In genomic region chr13:109213714-109214113, GRCh38 we compare ENCODE assay signal across 21 cellular contexts.
DNase-seq lines count a peak whose midpoint lies in the region; ATAC-seq and TF ChIP-seq lines count a peak whose summit lies in the region.
"Had no signal": no experiment of that assay in that cellular context is flagged by ENCODE, and none has a peak within 500 bp of the region (broad histone marks: within the 10 kb centered on the region; RNA-seq: fewer than 3 reads in every experiment).

No MANE protein-coding gene starts in this region.

- H3K36me3 ChIP-seq in breast epithelium (no peaks in the 10 kb centered on the region), colonic mucosa (no peaks in the 10 kb centered on the region)
- H3K36me3 ChIP-seq: BE2C, MG63, SJSA1 had no signal

- in situ Hi-C loops in KBM-7 (cut with MboI; ENCODE audit: low pct_unique_long_range_greater_than_20kb, low sequenced_read_pairs), result no loop called here

- no peak for TF ChIP-seq POLR2A in breast epithelium (IDR thresholded peaks at IDR 0.05)

- no peaks in the 10 kb centered on the region for H3K27me3 ChIP-seq in breast epithelium
- H3K27me3 ChIP-seq in colonic mucosa, result no peaks in the 10 kb centered on the region
- H3K27me3 ChIP-seq: BE2C, MG63, SJSA1 had no signal

- H3K27me3 Mint-ChIP-seq in MCF 10A (ENCODE audit: insufficient read depth, unreplicated experiment), result no peaks in the 10 kb centered on the region
- H3K27me3 Mint-ChIP-seq in WTC11 (ENCODE audit: low read depth), result no peaks in the 10 kb centered on the region

- H3K9ac ChIP-seq in colonic mucosa (ENCODE audit: low read depth in 2 of 2, low read length in 2 of 2), result no peak overlapping the region
- H3K9ac ChIP-seq: GM23248 had no signal

- peak; percentile 36 for DNase-seq in MCF 10A (ENCODE audit: unreplicated experiment)
- no peak for DNase-seq in breast epithelium (ENCODE audit: low spot score in 2 of 2)
- DNase-seq in WTC11 (ENCODE audit: low spot score), result no peak
- DNase-seq in kidney tubule cell (ENCODE audit: low spot score), result peak; percentile 20
- no peak for DNase-seq in NCI-H2171 (lab: John Stamatoyannopoulos, UW)
- DNase-seq in colonic mucosa, result no peak
- DNase-seq in KBM-7, result no peak
- DNase-seq: 8988T; BE2C; CD8-positive, alpha-beta T cell; DMS79 treated with DMSO at 0.1 percent for 48 hours; GDM1; KG1; MG63; NCI-H1092; NCI-H2107; NCI-H69 had no signal

- BruUV-seq in MCF 10A (replicated peaks; lab: Mats Ljungman, UMichigan), result no TSS peak

- ATAC-seq in WTC11 (no peak), HG02938 (IDR thresholded peaks at IDR 0.05; ENCODE audit: unreplicated experiment) (no peak)
- ATAC-seq: CD8-positive, alpha-beta T cell had no signal

- H3K27ac Mint-ChIP-seq in MCF 10A (ENCODE audit: low read depth, unreplicated experiment) (no peak overlapping the region), WTC11 (no peak overlapping the region)
- H3K27ac Mint-ChIP-seq: CD8-positive, alpha-beta T cell had no signal

- peaks cover 46% of the 10 kb centered on the region for H3K36me3 Mint-ChIP-seq in MCF 10A (ENCODE audit: insufficient read depth, unreplicated experiment)
- no peaks in the 10 kb centered on the region for H3K36me3 Mint-ChIP-seq in WTC11
- H3K36me3 Mint-ChIP-seq: CD8-positive, alpha-beta T cell had no signal

- CTCF ChIA-PET in MCF 10A (lab: Yijun Ruan, JAX), result no interaction called here
- CTCF ChIA-PET in WTC11 (lab: Charles Lee), result no interaction called here

- no peaks in the 10 kb centered on the region for H3K4me1 ChIP-seq in breast epithelium
- no peaks in the 10 kb centered on the region for H3K4me1 ChIP-seq in colonic mucosa
- H3K4me1 ChIP-seq: BE2C had no signal

- intact Hi-C loops in MCF 10A (cut with micrococcal nuclease) (loop anchor here (10.0 kb wide), 1 partner anchor 51 kb away; no protein-coding TSS in a partner anchor), breast epithelium (cut with DNase I; ENCODE audit: low total_unique reads) (no loop called here), colonic mucosa (cut with DNase I) (no loop called here)

- no peaks in the 10 kb centered on the region for H3K9me3 Mint-ChIP-seq in MCF 10A (ENCODE audit: unreplicated experiment)
- H3K9me3 Mint-ChIP-seq in WTC11, result no peaks in the 10 kb centered on the region
- H3K9me3 Mint-ChIP-seq: CD8-positive, alpha-beta T cell had no signal

- TF ChIP-seq CTCF in MCF 10A (IDR thresholded peaks at IDR 0.05; ENCODE audit: unreplicated experiment) (no peak), breast epithelium (IDR thresholded peaks at IDR 0.05) (no peak), WTC11 (IDR thresholded peaks at IDR 0.05) (no peak), colonic mucosa (IDR thresholded peaks at IDR 0.05) (no peak)

- H3K9me3 ChIP-seq in breast epithelium, result no peaks in the 10 kb centered on the region
- H3K9me3 ChIP-seq in colonic mucosa, result no peaks in the 10 kb centered on the region
- H3K9me3 ChIP-seq: BE2C, MG63, SJSA1 had no signal

- no peak overlapping the region for H3K4me3 ChIP-seq in breast epithelium
- no peak overlapping the region for H3K4me3 ChIP-seq in colonic mucosa
- H3K4me3 ChIP-seq: GM12878, GM23248, MG63, SJSA1 had no signal

- POLR2A ChIA-PET in MCF 10A (lab: Yijun Ruan, JAX) (interaction anchor here (0.7 to 1.6 kb wide), 2 partner anchors 15 to 51 kb away, joined by 3 read pairs; no protein-coding TSS in a partner anchor), WTC11 (lab: Charles Lee) (interaction anchor here (1.5 kb wide), 1 partner anchor 57 kb away, joined by 3 read pairs; no protein-coding TSS in a partner anchor)

- no peak overlapping the region for H3K4me3 Mint-ChIP-seq in MCF 10A (ENCODE audit: unreplicated experiment)
- H3K4me3 Mint-ChIP-seq in WTC11, result no peak overlapping the region
- H3K4me3 Mint-ChIP-seq: CD8-positive, alpha-beta T cell had no signal

- H3K27ac ChIP-seq in breast epithelium (no peak overlapping the region), colonic mucosa (no peak overlapping the region)
- H3K27ac ChIP-seq: SJSA1 had no signal

- peaks cover 12% of the 10 kb centered on the region for H3K4me1 Mint-ChIP-seq in MCF 10A (ENCODE audit: insufficient read depth, unreplicated experiment)
- H3K4me1 Mint-ChIP-seq in WTC11, result no peaks in the 10 kb centered on the region; the same call in 1 of the 2 replicates

TF ChIP-seq in WTC11, 78 proteins besides CTCF, POLR2A, EP300 and RAD21:
- no peak for TF ChIP-seq NR1H2 (CRISPR knock-in tag; IDR thresholded peaks at IDR 0.05)
- no peak for TF ChIP-seq IRF2 (CRISPR knock-in tag; IDR thresholded peaks at IDR 0.05; ENCODE audit: borderline replicate concordance, low read depth)
- TF ChIP-seq ZNF263 (CRISPR knock-in tag; IDR thresholded peaks at IDR 0.05; ENCODE audit: low read depth), result peak; percentile 37; the same call in 1 of the 2 replicates
TF ChIP-seq in WTC11: peak in this region for 1.

Comparison
In these comparisons a context has a peak if more than half of its experiments do, and no peak if none do; other contexts are left out.
1. DNase-seq: peak in MCF 10A (single experiment) and kidney tubule cell (single experiment); none in breast epithelium (0 of 2), WTC11 (single experiment), NCI-H2171 (single experiment), colonic mucosa (single experiment) and KBM-7 (single experiment).